In genomic region chr20:5215592-5216304, GRCh38 we compare ENCODE assay signal across 1 cellular context.
TF ChIP-seq lines count a peak whose summit lies in the region.

No MANE protein-coding gene starts in this region.

TF ChIP-seq in WTC11, 78 proteins besides CTCF, POLR2A, EP300 and RAD21:
- no peak for TF ChIP-seq STAT6 (CRISPR knock-in tag; conservative IDR thresholded peaks at IDR 0.05; ENCODE audit: low read depth)
- no peak for TF ChIP-seq ATF1 (CRISPR knock-in tag; IDR thresholded peaks at IDR 0.05)
- TF ChIP-seq HMGA2 (CRISPR knock-in tag; IDR thresholded peaks at IDR 0.05), result no peak
- TF ChIP-seq MYBL2 (CRISPR knock-in tag; IDR thresholded peaks at IDR 0.05), result no peak
- no peak for TF ChIP-seq RORB (CRISPR knock-in tag; IDR thresholded peaks at IDR 0.05)
- TF ChIP-seq CREB1 (CRISPR knock-in tag; IDR thresholded peaks at IDR 0.05), result no peak
- no peak for TF ChIP-seq TEAD1 (CRISPR knock-in tag; IDR thresholded peaks at IDR 0.05)
- TF ChIP-seq KAT7 (CRISPR knock-in tag; IDR thresholded peaks at IDR 0.05; ENCODE audit: borderline replicate concordance), result no peak
- no peak for TF ChIP-seq NFE2L1 (CRISPR knock-in tag; IDR thresholded peaks at IDR 0.05)
- TF ChIP-seq ELF4 (CRISPR knock-in tag; IDR thresholded peaks at IDR 0.05; ENCODE audit: low read depth), result no peak
- no peak for TF ChIP-seq ZNF232 (CRISPR knock-in tag; IDR thresholded peaks at IDR 0.05)
- no peak for TF ChIP-seq ZNF281 (CRISPR knock-in tag; IDR thresholded peaks at IDR 0.05)
- TF ChIP-seq NFATC4 (CRISPR knock-in tag; IDR thresholded peaks at IDR 0.05), result no peak
- TF ChIP-seq ZNF416 (CRISPR knock-in tag; IDR thresholded peaks at IDR 0.05), result no peak
- TF ChIP-seq IRF2 (CRISPR knock-in tag; IDR thresholded peaks at IDR 0.05; ENCODE audit: borderline replicate concordance, low read depth), result no peak
- no peak for TF ChIP-seq ZNF423 (CRISPR knock-in tag; IDR thresholded peaks at IDR 0.05)
- TF ChIP-seq ZNF138 (CRISPR knock-in tag; conservative IDR thresholded peaks at IDR 0.05), result no peak
- TF ChIP-seq ZNF532 (CRISPR knock-in tag; IDR thresholded peaks at IDR 0.05; ENCODE audit: borderline replicate concordance), result no peak
- TF ChIP-seq NR3C1 (CRISPR knock-in tag; conservative IDR thresholded peaks at IDR 0.05; ENCODE audit: low read depth), result no peak
